23 cellular contexts compared by ENCODE assay signal in the genomic region with DNA sequence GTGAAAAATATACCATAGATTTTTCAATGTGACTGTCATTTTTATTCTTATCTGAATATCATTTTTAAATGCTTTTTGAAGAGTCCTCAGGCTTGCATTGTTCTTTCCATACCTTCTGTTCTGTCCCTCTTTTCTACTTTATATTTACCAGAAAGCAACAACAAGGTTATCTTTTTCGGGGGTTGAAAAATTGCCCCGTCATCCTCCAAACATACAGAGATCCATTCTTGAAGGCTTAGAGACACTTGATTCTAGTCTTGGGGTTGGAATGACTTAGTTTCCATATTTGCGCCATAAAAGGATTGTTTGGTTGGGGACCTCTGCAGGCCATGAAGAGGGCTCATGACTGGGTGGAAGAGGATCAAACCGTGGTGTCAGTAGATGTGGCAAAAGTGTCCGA.
"Had no signal": no experiment of that assay in that cellular context is flagged by ENCODE, and none has a peak within 500 bp of the region (broad histone marks: within the 10 kb centered on the region; RNA-seq: fewer than 3 reads in every experiment).

No MANE protein-coding gene starts in this region.

- H3K4me3 Mint-ChIP-seq: activated B cell treated with CpG ODN at 0.5 μM for 24 hours; activated CD4-positive, alpha-beta T cell treated with anti-CD3 and anti-CD28 coated beads, Interleukin-2, amount 10 ng/mL, durations not matched to agents 24 days and 14 days; activated T-cell treated with anti-CD3 and anti-CD28 coated beads, Interleukin-2, amount 50 U/mL, for 4 hours; brain; T-helper 17 cell had no signal

- ATAC-seq: activated naive CD4-positive, alpha-beta T cell treated with anti-CD3 and anti-CD28 coated beads, Interleukin-2, amount 50 U/mL, for 72 hours; activated T-cell treated with anti-CD3 and anti-CD28 coated beads, Interleukin-2, amount 50 U/mL, for 4 hours; T-helper 17 cell had no signal

- H3K4me1 Mint-ChIP-seq: activated B cell treated with CpG ODN at 0.5 μM for 24 hours, T-helper 17 cell had no signal

- H3K9me3 Mint-ChIP-seq: activated B cell treated with CpG ODN at 0.5 μM for 24 hours; activated CD4-positive, alpha-beta T cell treated with anti-CD3 and anti-CD28 coated beads, Interleukin-2, amount 10 ng/mL, durations not matched to agents 24 days and 14 days; activated naive CD4-positive, alpha-beta T cell treated with anti-CD3 and anti-CD28 coated beads, Interleukin-2, amount 50 U/mL, for 72 hours; activated T-cell treated with anti-CD3 and anti-CD28 coated beads, Interleukin-2, amount 50 U/mL, for 4 hours; brain had no signal

- FAIRE-seq: astrocyte had no signal

- H3K27ac Mint-ChIP-seq: activated B cell treated with CpG ODN at 0.5 μM for 24 hours; activated CD4-positive, alpha-beta T cell treated with anti-CD3 and anti-CD28 coated beads, Interleukin-2, amount 10 ng/mL, durations not matched to agents 24 days and 14 days; T-helper 17 cell had no signal

- H3K27me3 Mint-ChIP-seq: activated B cell treated with CpG ODN at 0.5 μM for 24 hours, T-helper 17 cell had no signal

- DNase-seq: activated B cell treated with CpG ODN at 0.5 μM for 24 hours; activated CD4-positive, alpha-beta T cell treated with anti-CD3 and anti-CD28 coated beads for 1 hour; activated CD4-positive, alpha-beta T cell treated with anti-CD3 and anti-CD28 coated beads, Interleukin-2, amount 10 ng/mL, durations not matched to agents 24 days and 14 days; activated CD4-positive, alpha-beta T cell treated with anti-CD3 and anti-CD28 coated beads, Interleukin-2, amount 50 U/mL, for 48 hours; activated CD8-positive, alpha-beta memory T cell treated with anti-CD3 and anti-CD28 coated beads for 24 hours; activated effector memory CD4-positive, alpha-beta T cell treated with anti-CD3 and anti-CD28 coated beads, Interleukin-2, amount 50 U/mL, for 16 hours; activated naive CD4-positive, alpha-beta T cell treated with Interleukin-2 at 50 U/mL for 16 hours; activated T-cell treated with anti-CD3 and anti-CD28 coated beads, Interleukin-2, amount 50 U/mL, for 4 hours; amygdala; Kasumi-1; NCI-H1105 treated with DMSO at 0.1 percent for 48 hours; NCI-H146; NCI-H187 treated with DMSO at 0.1 percent for 48 hours; NCI-H2081 treated with DMSO at 0.1 percent for 48 hours; NCI-H446; NCI-H526; NCI-H774; SIG-M5; T-helper 17 cell; T-helper 9 cell had no signal

- H3K36me3 Mint-ChIP-seq: activated naive CD4-positive, alpha-beta T cell treated with anti-CD3 and anti-CD28 coated beads, Interleukin-2, amount 50 U/mL, for 72 hours had no signal
